In the genomic region with DNA sequence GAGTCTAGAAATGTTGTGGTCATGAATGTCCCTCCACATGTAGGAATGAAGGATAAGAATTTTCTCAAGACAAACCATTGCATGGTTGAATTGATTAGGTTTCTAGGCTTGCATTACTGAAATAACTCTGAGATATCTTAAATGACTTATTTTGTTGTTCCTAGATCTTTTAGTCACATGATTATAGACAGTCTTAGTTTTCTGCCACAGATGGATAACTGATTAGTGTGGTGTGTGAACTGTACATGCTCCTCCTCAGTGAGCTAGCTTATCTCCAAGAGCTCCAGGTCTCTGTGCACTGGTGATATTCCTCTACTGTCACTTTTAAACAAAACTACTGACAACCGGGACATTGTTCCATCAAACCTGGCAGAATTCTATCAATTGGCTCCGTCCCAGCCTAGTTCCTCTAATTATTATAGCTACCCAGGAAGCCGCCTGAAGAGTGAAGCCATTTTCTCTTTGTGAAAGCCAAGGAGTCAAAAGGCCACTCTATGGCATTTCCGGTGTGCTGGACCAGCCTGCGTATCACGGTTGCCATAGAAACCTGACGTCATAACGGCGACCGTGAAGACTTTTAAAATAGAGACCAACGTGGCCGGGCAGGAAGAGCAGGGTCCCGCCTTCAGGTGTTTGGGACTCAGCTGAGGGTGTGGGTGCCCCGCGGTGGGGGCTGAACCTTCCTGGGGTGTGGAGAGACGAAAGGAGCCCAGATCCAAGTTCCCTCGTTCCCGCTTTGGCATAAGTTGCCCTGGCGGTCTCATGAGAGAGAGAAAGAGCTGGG, we compare ENCODE assay signal across 1 cellular context.
TF ChIP-seq lines count a peak whose summit lies in the region.

No MANE protein-coding gene starts in this region.

TF ChIP-seq in GM12878, 131 proteins besides CTCF, POLR2A, EP300 and RAD21 (continued from another document):
- TF ChIP-seq, protein P1, sequence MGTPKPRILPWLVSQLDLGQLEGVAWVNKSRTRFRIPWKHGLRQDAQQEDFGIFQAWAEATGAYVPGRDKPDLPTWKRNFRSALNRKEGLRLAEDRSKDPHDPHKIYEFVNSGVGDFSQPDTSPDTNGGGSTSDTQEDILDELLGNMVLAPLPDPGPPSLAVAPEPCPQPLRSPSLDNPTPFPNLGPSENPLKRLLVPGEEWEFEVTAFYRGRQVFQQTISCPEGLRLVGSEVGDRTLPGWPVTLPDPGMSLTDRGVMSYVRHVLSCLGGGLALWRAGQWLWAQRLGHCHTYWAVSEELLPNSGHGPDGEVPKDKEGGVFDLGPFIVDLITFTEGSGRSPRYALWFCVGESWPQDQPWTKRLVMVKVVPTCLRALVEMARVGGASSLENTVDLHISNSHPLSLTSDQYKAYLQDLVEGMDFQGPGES (IDR thresholded peaks at IDR 0.05): no peak
- TF ChIP-seq JUNB (IDR thresholded peaks at IDR 0.05) (no peak), ATF7 (IDR thresholded peaks at IDR 0.05; ENCODE audit: low read depth) (peak; percentile 87), BMI1 (IDR thresholded peaks at IDR 0.05; ENCODE audit: borderline replicate concordance) (peak; percentile 92), WRNIP1 (IDR thresholded peaks at IDR 0.05; ENCODE audit: borderline replicate concordance, low read depth, low read length) (no peak), REST (IDR thresholded peaks at IDR 0.05; ENCODE audit: low read depth, low read length) (no peak), PAX5 (IDR thresholded peaks at IDR 0.05; ENCODE audit: borderline replicate concordance, low read depth, low read length) (no peak), GATAD2B (conservative IDR thresholded peaks at IDR 0.05; ENCODE audit: low read depth) (no peak), ESRRA (IDR thresholded peaks at IDR 0.05; ENCODE audit: low read length) (no peak), CREM (IDR thresholded peaks at IDR 0.05; ENCODE audit: low read depth) (peak; percentile 93), CBX5 (IDR thresholded peaks at IDR 0.05; ENCODE audit: low read depth) (no peak), NR2F1 (conservative IDR thresholded peaks at IDR 0.05) (peak; percentile 76), EED (IDR thresholded peaks at IDR 0.05; ENCODE audit: low read depth) (no peak), SMARCA5 (IDR thresholded peaks at IDR 0.05) (no peak), CREB1 (IDR thresholded peaks at IDR 0.05; ENCODE audit: low read depth) (peak; percentile 90)
- TF ChIP-seq, protein P2, sequence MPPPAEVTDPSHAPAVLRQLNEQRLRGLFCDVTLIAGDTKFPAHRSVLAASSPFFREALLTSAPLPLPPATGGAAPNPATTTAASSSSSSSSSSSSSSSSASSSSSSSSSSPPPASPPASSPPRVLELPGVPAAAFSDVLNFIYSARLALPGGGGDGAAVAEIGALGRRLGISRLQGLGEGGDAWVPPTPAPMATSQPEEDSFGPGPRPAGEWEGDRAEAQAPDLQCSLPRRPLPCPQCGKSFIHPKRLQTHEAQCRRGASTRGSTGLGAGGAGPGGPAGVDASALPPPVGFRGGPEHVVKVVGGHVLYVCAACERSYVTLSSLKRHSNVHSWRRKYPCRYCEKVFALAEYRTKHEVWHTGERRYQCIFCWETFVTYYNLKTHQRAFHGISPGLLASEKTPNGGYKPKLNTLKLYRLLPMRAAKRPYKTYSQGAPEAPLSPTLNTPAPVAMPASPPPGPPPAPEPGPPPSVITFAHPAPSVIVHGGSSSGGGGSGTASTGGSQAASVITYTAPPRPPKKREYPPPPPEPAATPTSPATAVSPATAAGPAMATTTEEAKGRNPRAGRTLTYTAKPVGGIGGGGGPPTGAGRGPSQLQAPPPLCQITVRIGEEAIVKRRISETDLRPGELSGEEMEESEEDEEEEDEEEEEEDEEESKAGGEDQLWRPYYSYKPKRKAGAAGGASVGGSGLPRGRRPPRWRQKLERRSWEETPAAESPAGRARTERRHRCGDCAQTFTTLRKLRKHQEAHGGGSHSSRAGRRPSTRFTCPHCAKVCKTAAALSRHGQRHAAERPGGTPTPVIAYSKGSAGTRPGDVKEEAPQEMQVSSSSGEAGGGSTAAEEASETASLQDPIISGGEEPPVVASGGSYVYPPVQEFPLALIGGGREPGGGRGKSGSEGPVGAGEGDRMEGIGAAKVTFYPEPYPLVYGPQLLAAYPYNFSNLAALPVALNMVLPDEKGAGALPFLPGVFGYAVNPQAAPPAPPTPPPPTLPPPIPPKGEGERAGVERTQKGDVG (CRISPR knock-in tag; IDR thresholded peaks at IDR 0.05): no peak
- TF ChIP-seq, protein P3, sequence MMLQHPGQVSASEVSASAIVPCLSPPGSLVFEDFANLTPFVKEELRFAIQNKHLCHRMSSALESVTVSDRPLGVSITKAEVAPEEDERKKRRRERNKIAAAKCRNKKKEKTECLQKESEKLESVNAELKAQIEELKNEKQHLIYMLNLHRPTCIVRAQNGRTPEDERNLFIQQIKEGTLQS (IDR thresholded peaks at IDR 0.05; ENCODE audit: borderline replicate concordance, extremely low read depth, low read depth, low read length): no peak
